Comparison of ENCODE assay signal across 8 cellular contexts in genomic region chr4:123399638-123400358, GRCh38. TPM values are rescaled to one million over a fixed set of nuclear protein-coding genes. Genes with fewer than 3 reads are reported as not detected.
DNase-seq lines count a peak whose midpoint lies in the region; ATAC-seq and TF ChIP-seq lines count a peak whose summit lies in the region.

No MANE protein-coding gene starts in this region.

- peaks cover 29% of the 10 kb centered on the region for H3K36me3 ChIP-seq in IMR-90 (ENCODE audit: control insufficient read depth, insufficient read depth, low read length)
- peaks cover 5% of the 10 kb centered on the region for H3K36me3 ChIP-seq in mammary epithelial cell (ENCODE audit: insufficient read depth, low read length)
- peaks cover 42% of the 10 kb centered on the region for H3K36me3 ChIP-seq in mesodermal cell (ENCODE audit: control insufficient read depth, insufficient read depth, low read length)
- peaks cover 0 to 10% of the 10 kb centered on the region in 2 donors for H3K36me3 ChIP-seq in vagina

- H3K9me1 ChIP-seq in IMR-90 (ENCODE audit: insufficient read depth, low read length) = peaks cover 8% of the 10 kb centered on the region; the same call in 1 of the 2 replicates

- no peaks in the 10 kb centered on the region for H3K9me3 ChIP-seq in IMR-90 (ENCODE audit: control insufficient read depth, insufficient read depth, low read length)
- H3K9me3 ChIP-seq in mammary epithelial cell (replicated peaks; ENCODE audit: insufficient read depth, low read length) = no peaks in the 10 kb centered on the region
- H3K9me3 ChIP-seq in mesodermal cell (ENCODE audit: control insufficient read depth, low read length) = no peaks in the 10 kb centered on the region
- H3K9me3 ChIP-seq in vagina = no peaks in the 10 kb centered on the region

- peak overlapping the region; percentile 83 for H4K91ac ChIP-seq in IMR-90 (ENCODE audit: insufficient read depth, low read depth, low read length)

- 3% methylated on average over 6 of the region's 22 CpGs; no CpG with 5 or more reads in 1 of the 2 experiments for WGBS in IMR-90 (ENCODE audit: extremely low coverage in 2 of 2, insufficient read length in 1 of 2), 2 experiments
- WGBS in mammary epithelial cell (ENCODE audit: low coverage, missing lambda C conversion rate) = 2% methylated on average over 22 of the region's 22 CpGs
- WGBS in mesodermal cell (ENCODE audit: insufficient coverage in 2 of 2), 2 experiments = 0 to 5% methylated on average over 13 to 14 of the region's 22 CpGs

- H2AK5ac ChIP-seq in IMR-90 (ENCODE audit: low read depth, low read length) = peak overlapping the region; percentile 36; the same call in 1 of the 2 replicates

- no peak for TF ChIP-seq RAD21 in IMR-90 (IDR thresholded peaks at IDR 0.05; ENCODE audit: low read length)

- TF ChIP-seq CTCF in IMR-90 (conservative IDR thresholded peaks at IDR 0.05; ENCODE audit: low read depth, low read length) (no peak), mammary epithelial cell (conservative IDR thresholded peaks at IDR 0.05 in 1 of 2, IDR thresholded peaks at IDR 0.05 in 1 of 2; ENCODE audit: extremely low read depth in 1 of 2, insufficient read depth in 1 of 2, low read depth in 1 of 2, low read length in 2 of 2) (no peak), vagina (IDR thresholded peaks at IDR 0.05) (no peak)

- peak overlapping the region; percentile 60 for H3K4me3 ChIP-seq in IMR-90 (ENCODE audit: insufficient read depth, low read depth, low read length)
- peak overlapping the region; percentile 56 to 79 (median 74) for H3K4me3 ChIP-seq in mammary epithelial cell (replicated peaks in 1 of 3; ENCODE audit: insufficient read depth in 1 of 3, low read depth in 2 of 3, low read length in 3 of 3)
- H3K4me3 ChIP-seq in mesodermal cell (ENCODE audit: extremely low read depth, insufficient read depth, low read length, poor library complexity, severe bottlenecking) = peak overlapping the region; percentile 75
- peak overlapping the region; percentile 84 to 89 for H3K4me3 ChIP-seq in vagina

- no peaks in the 10 kb centered on the region for H3K27me3 ChIP-seq in IMR-90 (ENCODE audit: control insufficient read depth, insufficient read depth, low read length)
- H3K27me3 ChIP-seq in mammary epithelial cell (ENCODE audit: insufficient read depth, low read length) = no peaks in the 10 kb centered on the region
- no peaks in the 10 kb centered on the region for H3K27me3 ChIP-seq in vagina

- H3K27ac ChIP-seq in IMR-90 (ENCODE audit: insufficient read depth, low read length) = peak overlapping the region; percentile 97
- H3K27ac ChIP-seq in mammary epithelial cell (ENCODE audit: insufficient read depth, low read depth, low read length) = peak overlapping the region; percentile 86
- H3K27ac ChIP-seq in mesodermal cell (ENCODE audit: low read depth, low read length, severe bottlenecking) = peak overlapping the region; percentile 86
- H3K27ac ChIP-seq in vagina = peak overlapping the region; percentile 97

- H3K56ac ChIP-seq in IMR-90 (ENCODE audit: extremely low read depth, insufficient read depth, low read length) = peak overlapping the region; percentile 84

- peaks cover 45% of the 10 kb centered on the region for H3K79me2 ChIP-seq in mammary epithelial cell (ENCODE audit: insufficient read depth, low read length)

- in situ Hi-C loops in ACHN (cut with HindIII; ENCODE audit: low pct_ligation_motif_present, low pct_unique_long_range_greater_than_20kb, low sequenced_read_pairs) = no loop called here
- in situ Hi-C loops in IMR-90 (cut with MboI; ENCODE audit: low sequenced_read_pairs) = loop anchor here (5.0 to 10.0 kb wide), 2 partner anchors 253 to 845 kb away; no protein-coding TSS in a partner anchor
- in situ Hi-C loops in mammary epithelial cell (cut with MboI; ENCODE audit: low sequenced_read_pairs in 2 of 2) = loop anchor here in 1 of 2 donors (5.0 to 25.0 kb wide), 3 partner anchors 253 to 713 kb away; no protein-coding TSS in a partner anchor

- H2BK5ac ChIP-seq in IMR-90 (ENCODE audit: low read depth, low read length, poor library complexity, severe bottlenecking) = peak overlapping the region; percentile 65

- H2AFZ ChIP-seq in IMR-90 (replicated peaks; ENCODE audit: low read length, poor library complexity) (peak overlapping the region; percentile 95), mammary epithelial cell (ENCODE audit: low read depth, low read length) (peak overlapping the region; percentile 89)

- DNase-seq in ACHN = peak; percentile 2
- no peak for DNase-seq in IMR-90
- DNase-seq in mammary epithelial cell = peak; percentile 41
- no peak for DNase-seq in vagina (ENCODE audit: extremely low spot score in 2 of 2)
- DNase-seq in COR-L47 (lab: John Stamatoyannopoulos, UW) = no peak

- H3K18ac ChIP-seq in IMR-90 (ENCODE audit: low read depth, low read length) = peak overlapping the region; percentile 96

- peak overlapping the region; percentile 95 for H3K23ac ChIP-seq in IMR-90 (ENCODE audit: low read depth, low read length)

- H4K20me1 ChIP-seq in IMR-90 (ENCODE audit: insufficient read depth, low read length) (no peaks in the 10 kb centered on the region), mammary epithelial cell (ENCODE audit: insufficient read depth, low read length) (no peaks in the 10 kb centered on the region)

- TF ChIP-seq POLR2A in IMR-90 (IDR thresholded peaks at IDR 0.05; ENCODE audit: low read depth, low read length) (no peak), vagina (IDR thresholded peaks at IDR 0.05) (no peak)

- intact Hi-C loops in IMR-90 (cut with micrococcal nuclease) (loop anchor here (1.0 to 5.0 kb wide), 9 partner anchors 105 to 863 kb away; no protein-coding TSS in a partner anchor), mammary epithelial cell (cut with micrococcal nuclease) (loop anchor here (1.0 to 10.0 kb wide), 8 partner anchors 83 to 863 kb away; no protein-coding TSS in a partner anchor), vagina (cut with DNase I) (loop anchor here (10.0 kb wide), 1 partner anchor 265 kb away; no protein-coding TSS in a partner anchor)

- peak overlapping the region; percentile 75 for H2BK15ac ChIP-seq in IMR-90 (ENCODE audit: low read depth, low read length)

- H2AK9ac ChIP-seq in IMR-90 (replicated peaks; ENCODE audit: low read depth, low read length, poor library complexity) = peak overlapping the region; percentile 84

- H3K4me1 ChIP-seq in IMR-90 (ENCODE audit: control insufficient read depth, insufficient read depth, low read length) = no peaks in the 10 kb centered on the region; the same call in none of the 2 replicates
- peaks cover 13% of the 10 kb centered on the region for H3K4me1 ChIP-seq in mammary epithelial cell (ENCODE audit: insufficient read depth, low read length)
- H3K4me1 ChIP-seq in mesodermal cell (ENCODE audit: control insufficient read depth, insufficient read depth, low read length, poor library complexity, severe bottlenecking) = peaks cover 14% of the 10 kb centered on the region
- peaks cover 43% of the 10 kb centered on the region for H3K4me1 ChIP-seq in vagina

- peak overlapping the region; percentile 10 for H2BK20ac ChIP-seq in IMR-90 (ENCODE audit: low read depth, low read length)

- POLR2A ChIA-PET in IMR-90 (lab: Charles Lee; ENCODE audit: unreplicated experiment) = interaction anchor here (0.6 kb wide), 4 partner anchors 156 to 266 kb away, joined by 3 to 5 read pairs (median 4); no protein-coding TSS in a partner anchor

- BruUV-seq in IMR-90 (replicated peaks; lab: Mats Ljungman, UMichigan) (no TSS peak), mammary epithelial cell (replicated peaks; lab: Mats Ljungman, UMichigan) (no TSS peak)

- peak overlapping the region; percentile 94 for H3K14ac ChIP-seq in IMR-90 (replicated peaks; ENCODE audit: low read depth, low read length)

- dilution Hi-C loops in IMR-90 (cut with HindIII; ENCODE audit: low sequenced_read_pairs, unreplicated experiment) (no loop called here), mammary epithelial cell (cut with HindIII; ENCODE audit: low sequenced_read_pairs) (no loop called here)

- peaks cover 9 to 37% of the 10 kb centered on the region in 2 experiments; a peak in 3 of 4 replicates for H3K79me1 ChIP-seq in IMR-90 (ENCODE audit: low read depth in 1 of 2, low read length in 2 of 2)

- peak overlapping the region; percentile 93 for H3K9ac ChIP-seq in IMR-90 (ENCODE audit: low read depth, low read length)
- peak overlapping the region; percentile 89 for H3K9ac ChIP-seq in mammary epithelial cell (ENCODE audit: insufficient read depth, low read length)

- ATAC-seq in IMR-90 (ENCODE audit: low read depth) (no peak), GM19328 (IDR thresholded peaks at IDR 0.05; ENCODE audit: unreplicated experiment) (no peak), GM21515 (IDR thresholded peaks at IDR 0.05; ENCODE audit: unreplicated experiment) (no peak)

- H4K5ac ChIP-seq in IMR-90 (ENCODE audit: low read depth, low read length) = peak overlapping the region; percentile 88

- peak overlapping the region; percentile 80 for H3K4me2 ChIP-seq in IMR-90 (ENCODE audit: low read depth, low read length)
- peak overlapping the region; percentile 94 for H3K4me2 ChIP-seq in mammary epithelial cell (ENCODE audit: insufficient read depth, low read depth, low read length)

- CTCF ChIA-PET in IMR-90 (lab: Yijun Ruan, JAX) = interaction anchor here (0.6 to 2.2 kb wide), 4 partner anchors 18 to 433 kb away, joined by 3 to 11 read pairs (median 4); no protein-coding TSS in a partner anchor
- CTCF ChIA-PET in mammary epithelial cell (lab: Charles Lee; ENCODE audit: low non-redundant PET) = interaction anchor here (0.7 to 0.8 kb wide), 2 partner anchors 165 to 1106 kb away, joined by 4 to 6 read pairs; no protein-coding TSS in a partner anchor

- H3K4ac ChIP-seq in IMR-90 (ENCODE audit: low read depth, low read length) = peak overlapping the region; percentile 85

- peak overlapping the region; percentile 94 for H2BK120ac ChIP-seq in IMR-90 (ENCODE audit: low read depth, low read length)

- peak overlapping the region; percentile 20 to 75; a peak in 2 of 4 replicates for H4K8ac ChIP-seq in IMR-90 (ENCODE audit: low read depth in 2 of 2, low read length in 2 of 2)

TF ChIP-seq in IMR-90, 13 proteins besides CTCF, POLR2A, EP300 and RAD21 (continues in another document):
- TF ChIP-seq RFX5 (IDR thresholded peaks at IDR 0.05; ENCODE audit: low read depth, low read length) = no peak
- TF ChIP-seq BHLHE40 (IDR thresholded peaks at IDR 0.05; ENCODE audit: low read depth, low read length) = no peak
- TF ChIP-seq NFE2L2 (IDR thresholded peaks at IDR 0.05; ENCODE audit: low read depth, low read length) = no peak
- TF ChIP-seq RCOR1 (IDR thresholded peaks at IDR 0.05; ENCODE audit: insufficient replicate concordance, low read length) = no peak

RNA-seq across cellular contexts. Expression of gene SPRY1, which starts 3.2 kb away (rescaled TPM):
- total RNA-seq in IMR-90 (2012; rRNA removed) (1.4 and 1.9 TPM in 2 replicates), mammary epithelial cell (1 to 10 TPM; 4.8 to 8.2 TPM), vagina (185 TPM)
- polyA plus RNA-seq in IMR-90 (2012; rRNA removed) (2.2 and 2.6 TPM in 2 replicates), mammary epithelial cell (2.9 TPM)
- polyA plus RNA-seq in IMR-90 (2012; cell fraction: cytosol; rRNA removed) = 2.7 and 2.9 TPM in 2 replicates
- 1.8 and 3.7 TPM in 2 replicates for polyA plus RNA-seq in IMR-90 (2012; cell fraction: nucleus; rRNA removed; ENCODE audit: low replicate concordance)
- 5.5 TPM for polyA minus RNA-seq in mammary epithelial cell
- 112 TPM for polyA plus RNA-seq in mesodermal cell (2013, experiment 1 of 2)
- polyA plus RNA-seq in mesodermal cell (2013, experiment 2 of 2) = 90.0 TPM

Comparison
In these comparisons a context has a peak if more than half of its experiments do, and no peak if none do; other contexts are left out.
1. DNase-seq: peak in ACHN (single experiment) and mammary epithelial cell (single experiment); none in IMR-90 (single experiment), vagina (0 of 2) and COR-L47 (single experiment).
2. RNA of gene SPRY1, which starts 3.2 kb away (total RNA-seq): 185 TPM in vagina (single experiment); 4.8 to 8.2 TPM in mammary epithelial cell and 1.4 to 1.9 TPM in IMR-90; every median in the first group is over 10 times any median in the second.
3. Peak in every context shown above with its lines, with median percentiles within 50 percentile points of each other: H3K27ac ChIP-seq and H3K4me3 ChIP-seq.